ENCODE assay signal across 8 cellular contexts in the genomic region with DNA sequence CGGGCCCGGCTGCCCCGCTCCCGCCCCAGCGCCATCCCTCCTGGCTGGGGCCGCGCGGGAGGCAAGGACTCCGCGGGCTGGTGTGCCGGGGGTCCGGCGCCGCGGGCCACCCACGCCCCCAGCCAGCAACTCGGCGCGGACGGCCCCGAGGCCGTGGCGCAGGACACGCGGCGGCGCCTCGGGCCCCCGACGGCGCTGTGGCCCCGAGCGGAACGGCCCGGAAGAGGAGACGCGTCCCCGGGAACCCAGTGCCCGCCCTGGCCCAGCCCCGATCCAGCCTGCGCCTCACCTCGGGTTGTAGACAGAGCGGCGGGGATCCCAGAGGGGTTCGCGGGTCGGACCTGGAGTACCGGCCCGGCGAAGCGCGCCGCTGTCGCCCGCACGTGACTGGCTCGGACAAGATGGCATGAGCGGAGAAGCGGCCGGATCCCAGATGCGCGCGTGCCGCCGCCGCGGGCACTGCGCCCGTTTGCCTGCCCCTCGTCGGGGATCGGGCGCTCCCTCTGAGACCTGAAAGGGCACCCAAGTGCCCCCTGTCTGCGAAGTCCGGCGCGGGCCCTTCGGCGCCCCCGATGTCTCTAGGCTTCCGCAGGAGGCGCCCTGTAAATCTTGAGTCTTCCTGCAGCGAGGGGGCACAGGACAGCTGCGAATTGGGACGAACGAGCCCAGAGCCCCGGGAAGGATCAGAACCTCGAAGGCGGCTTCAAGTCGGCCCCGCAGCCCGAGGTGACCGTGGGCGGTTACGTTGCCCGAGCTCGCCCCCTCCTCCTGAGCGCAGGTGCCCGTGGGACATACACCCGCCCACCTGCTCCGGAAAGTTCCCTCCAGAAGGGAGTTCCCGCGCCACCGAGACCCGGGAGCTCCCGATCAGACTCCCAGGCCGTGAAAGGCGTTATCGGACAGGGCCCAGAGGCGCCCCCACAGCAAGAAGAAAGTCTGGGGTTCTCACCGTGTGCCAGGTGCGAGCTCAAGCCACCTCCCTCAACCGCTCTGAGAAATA. TPM values are rescaled to one million over a fixed set of nuclear protein-coding genes. Genes with fewer than 3 reads are reported as not detected.
A peak's percentile ranks its signal among the peaks of the same experiment; 100 is the strongest.
DNase-seq lines count a peak whose midpoint lies in the region; ATAC-seq, FAIRE-seq and TF ChIP-seq lines count a peak whose summit lies in the region.

No MANE protein-coding gene starts in this region.

- no peak for TF ChIP-seq EP300 in transverse colon (IDR thresholded peaks at IDR 0.05; ENCODE audit: low read depth)

- H3K27ac ChIP-seq in pancreas, result peak overlapping the region; percentile 5 to 95 (median 90)
- peak overlapping the region; percentile 88 to 99 (median 97) for H3K27ac ChIP-seq in transverse colon

- TF ChIP-seq POLR2A in transverse colon (IDR thresholded peaks at IDR 0.05), result peak; percentile 18

- in situ Hi-C loops in transverse colon (cut with MboI; ENCODE audit: low pct_ligation_motif_present in 1 of 4, low pct_unique_long_range_greater_than_20kb in 1 of 4, low sequenced_read_pairs in 3 of 4), result no loop called here

- H3K4me1 ChIP-seq in pancreas, result peaks cover 13 to 16% (median 14%) of the 10 kb centered on the region in 3 donors
- H3K4me1 ChIP-seq in transverse colon, result peaks cover 7 to 22% (median 13%) of the 10 kb centered on the region in 4 donors

- 7 to 9% methylated on average over 73 to 113 of the region's 113 CpGs for WGBS in pancreas, 2 donors
- WGBS in transverse colon (ENCODE audit: low coverage in 1 of 2), 2 donors, result 3 to 60% methylated on average over 1 to 66 of the region's 113 CpGs

- H3K9me3 ChIP-seq in pancreas, result no peaks in the 10 kb centered on the region
- H3K9me3 ChIP-seq in transverse colon, result no peaks in the 10 kb centered on the region

- H3K4me3 ChIP-seq in pancreas (peak overlapping the region; percentile 72 to 95 (median 82)), transverse colon (peak overlapping the region; percentile 61 to 100 (median 93))

- no peak for TF ChIP-seq CTCF in pancreas (IDR thresholded peaks at IDR 0.05)
- peak; percentile 30 to 50 (median 38) for TF ChIP-seq CTCF in transverse colon (IDR thresholded peaks at IDR 0.05)

- DNase-seq in NCI-H524 (lab: John Stamatoyannopoulos, UW) (peak; percentile 48 to 59), NCI-H524 treated with DMSO at 0.1 percent for 48 hours (lab: John Stamatoyannopoulos, UW) (no peak), RPMI7951 (ENCODE audit: low read depth) (peak; percentile 51), activated gamma-delta T cell treated with Interleukin-2 at 50 U/mL for 16 hours (peak; percentile 71), head of caudate nucleus (peak; percentile 7 to 77 (median 52)), pancreas (peak; percentile 46 to 88 (median 66)), transverse colon (peak; percentile 76)

- FAIRE-seq in pancreas (lab: Jason Lieb, UNC), result no peak

- no peaks in the 10 kb centered on the region for H3K36me3 ChIP-seq in pancreas
- no peaks in the 10 kb centered on the region for H3K36me3 ChIP-seq in transverse colon

- intact Hi-C loops in head of caudate nucleus (cut with DNase I), result loop anchor here (5.0 kb wide), 1 partner anchor 359 kb away; a partner anchor contains a TSS
- intact Hi-C loops in pancreas (cut with DNase I), result no loop called here
- intact Hi-C loops in transverse colon (cut with DNase I; ENCODE audit: low total_unique reads), result no loop called here

- ATAC-seq in HG03095 (IDR thresholded peaks at IDR 0.05; ENCODE audit: unreplicated experiment) (peak; percentile 25), pancreas (peak; percentile 15 to 56 (median 50))

- H3K27me3 ChIP-seq in pancreas (no peaks in the 10 kb centered on the region), transverse colon (no peaks in the 10 kb centered on the region)

RNA-seq across cellular contexts. Expression of a gene that starts 0.6 kb away (rescaled TPM):
- 9.3 and 15.6 TPM in 2 replicates for total RNA-seq in RPMI7951 (2014; rRNA removed; shearing (Covaris generic))
- total RNA-seq in pancreas, result 10 to 100 TPM; 10.8 to 15.8 (median 13.5) TPM
- 1 to 10 TPM; 4.9 to 6.3 TPM for polyA plus RNA-seq in pancreas
- total RNA-seq in transverse colon, result 10 to 100 TPM in 2 of 4 donors, 1 to 10 TPM in 2; 1.9 to 33.0 (median 18.1) TPM

Comparison
In these comparisons a context has a peak if more than half of its experiments do, and no peak if none do; other contexts are left out.
1. CTCF ChIP-seq: peak in transverse colon (5 of 5); none in pancreas (0 of 4).